Comparison of ENCODE assay signal across 7 cellular contexts in genomic region chr12:96061864-96062453, GRCh38.
DNase-seq lines count a peak whose midpoint lies in the region; ATAC-seq and TF ChIP-seq lines count a peak whose summit lies in the region.

No MANE protein-coding gene starts in this region.

- no CpG with 5 or more reads among the region's 4 CpGs for WGBS in iPS DF 6.9 (ENCODE audit: insufficient coverage, insufficient read length)

- no peaks in the 10 kb centered on the region for H3K4me1 ChIP-seq in iPS DF 6.9 (ENCODE audit: control insufficient read depth, insufficient read depth, low read length)

- no peaks in the 10 kb centered on the region for H3K9me3 ChIP-seq in iPS DF 6.9 (ENCODE audit: control insufficient read depth, insufficient read depth, low read length)

- H3K36me3 ChIP-seq in iPS DF 6.9 (ENCODE audit: control insufficient read depth, insufficient read depth, low read length): no peaks in the 10 kb centered on the region

- no peak overlapping the region for H3K4me3 ChIP-seq in iPS DF 6.9 (ENCODE audit: low read length)

- DNase-seq in GM10266 (ENCODE audit: extremely low spot score): peak; percentile 67
- peak; percentile 50 for DNase-seq in NCI-H146 treated with DMSO at 0.1 percent for 48 hours (lab: John Stamatoyannopoulos, UW; ENCODE audit: unreplicated experiment)
- peak; percentile 34 for DNase-seq in T1000 (lab: John Stamatoyannopoulos, UW)
- DNase-seq in astrocyte of the hippocampus (ENCODE audit: low read depth, low spot score): peak; percentile 91
- DNase-seq in iPS DF 6.9 (ENCODE audit: low read depth, low spot score): peak; percentile 84
- peak; percentile 72 for DNase-seq in stimulated activated CD4-positive, alpha-beta T cell treated with anti-CD3 and anti-CD28 coated beads, Interleukin-12 subunit alpha, Interleukin-12 subunit beta, amount 100 ng/mL, for 4 hours

- no peak overlapping the region for H3K27ac ChIP-seq in iPS DF 6.9 (ENCODE audit: low read length)

- no peaks in the 10 kb centered on the region for H3K27me3 ChIP-seq in iPS DF 6.9 (ENCODE audit: control insufficient read depth, insufficient read depth, low read length)

- ATAC-seq in HG02571 (IDR thresholded peaks at IDR 0.05; ENCODE audit: unreplicated experiment): peak; percentile 75

- peak; percentile 75 for TF ChIP-seq CTCF in GM10266 (IDR thresholded peaks at IDR 0.05; ENCODE audit: control insufficient read depth, insufficient read depth, low read depth, missing control alignments)

Comparison
In these comparisons a context has a peak if more than half of its experiments do, and no peak if none do; other contexts are left out.
1. DNase-seq: peak in every context shown above with its lines; median percentile 91 in astrocyte of the hippocampus; 84 in iPS DF 6.9; 72 in stimulated activated CD4-positive, alpha-beta T cell treated with anti-CD3 and anti-CD28 coated beads, Interleukin-12 subunit alpha, Interleukin-12 subunit beta, amount 100 ng/mL, for 4 hours; 67 in GM10266; 50 in NCI-H146 treated with DMSO at 0.1 percent for 48 hours; 34 in T1000.